ENCODE assay signal across 8 cellular contexts in the genomic region with DNA sequence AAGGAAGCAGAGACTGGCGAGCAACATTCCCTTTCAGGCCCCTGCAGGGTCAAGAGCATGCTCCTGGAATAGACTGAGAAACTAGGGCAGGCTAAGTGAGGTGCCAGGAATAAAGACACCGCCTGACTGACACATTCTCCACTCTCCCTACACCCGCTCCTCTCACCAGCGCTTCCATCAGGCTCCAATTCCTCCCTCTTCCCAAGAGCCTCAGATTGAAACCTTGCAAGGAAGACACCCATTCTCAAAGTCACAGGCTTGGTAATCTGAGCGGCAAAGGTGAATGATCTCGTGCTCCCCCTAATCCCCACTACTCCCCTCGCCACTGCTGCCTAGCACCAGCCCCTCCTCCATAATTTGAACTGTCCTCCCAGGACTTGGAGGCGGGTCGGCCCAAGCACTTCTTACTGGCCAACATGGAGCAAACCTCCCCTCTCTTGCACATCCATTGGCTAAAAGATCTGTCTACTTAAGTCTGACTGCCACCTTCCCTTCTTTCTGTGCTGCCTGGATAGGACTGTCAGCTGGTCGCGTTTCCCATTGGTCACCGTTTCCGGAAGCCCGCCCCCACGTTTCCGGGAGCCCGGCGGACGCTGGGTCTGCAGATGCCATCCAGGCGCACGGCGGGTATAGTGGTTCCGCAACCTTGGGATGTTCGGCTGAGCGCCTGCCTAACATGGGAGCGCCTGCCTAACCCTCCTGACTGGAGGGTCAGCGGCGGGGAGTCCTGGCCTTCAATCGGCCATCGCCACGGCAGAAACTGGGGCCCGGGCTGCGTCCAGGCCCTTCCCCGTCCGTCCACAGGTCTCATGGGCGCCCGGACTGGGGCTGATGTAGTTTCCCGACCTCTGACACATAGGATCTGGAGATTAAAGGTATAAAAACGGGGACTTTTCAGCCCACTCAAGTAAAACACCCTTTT. TPM values are rescaled to one million over a fixed set of nuclear protein-coding genes. Genes with fewer than 3 reads are reported as not detected.
DNase-seq lines count a peak whose midpoint lies in the region; ATAC-seq lines count a peak whose summit lies in the region.

No MANE protein-coding gene starts in this region.

- H3K36me3 Mint-ChIP-seq in activated naive CD4-positive, alpha-beta T cell treated with anti-CD3 and anti-CD28 coated beads, Interleukin-2, amount 50 U/mL, for 72 hours: peaks cover 54 to 60% of the 10 kb centered on the region in 2 donors

- DNase-seq in AG08395 (ENCODE audit: low spot score) (peak; percentile 98), NCI-H510A (lab: John Stamatoyannopoulos, UW) (peak; percentile 93), glomerular endothelial cell (ENCODE audit: extremely low read depth, low read depth, low spot score) (peak; percentile 73), posterior vena cava (ENCODE audit: low spot score) (peak; percentile 91), UCSD-AML1 (lab: John Stamatoyannopoulos, UW; ENCODE audit: unreplicated experiment) (no peak)
- DNase-seq in activated naive CD4-positive, alpha-beta T cell treated with anti-CD3 and anti-CD28 coated beads, Interleukin-2, amount 50 U/mL, for 72 hours (ENCODE audit: low spot score in 2 of 2): peak in 1 of 2 donors; percentile 31

- H3K9me3 Mint-ChIP-seq in activated naive CD4-positive, alpha-beta T cell treated with anti-CD3 and anti-CD28 coated beads, Interleukin-2, amount 50 U/mL, for 72 hours: peaks cover 46 to 50% of the 10 kb centered on the region in 2 donors

- peak overlapping the region in 1 of 2 donors; percentile 55 for H3K27ac Mint-ChIP-seq in activated naive CD4-positive, alpha-beta T cell treated with anti-CD3 and anti-CD28 coated beads, Interleukin-2, amount 50 U/mL, for 72 hours

- ATAC-seq in GM21529 (IDR thresholded peaks at IDR 0.05; ENCODE audit: unreplicated experiment): peak; percentile 61
- ATAC-seq in activated naive CD4-positive, alpha-beta T cell treated with anti-CD3 and anti-CD28 coated beads, Interleukin-2, amount 50 U/mL, for 72 hours: peak; percentile 79 to 81
- no peak for ATAC-seq in GM19452 (IDR thresholded peaks at IDR 0.05; ENCODE audit: unreplicated experiment)

- intact Hi-C loops in posterior vena cava (cut with DNase I): no loop called here

RNA-seq across cellular contexts. Expression of a gene that starts 33.6 kb away (rescaled TPM):
- 10 to 100 TPM in 1 of 2 donors, 1 to 10 TPM in 1; 8.1 to 10.4 TPM for total RNA-seq in activated naive CD4-positive, alpha-beta T cell treated with anti-CD3 and anti-CD28 coated beads, Interleukin-2, amount 50 U/mL, for 72 hours
- total RNA-seq in glomerular endothelial cell (5.2 and 5.3 TPM in 2 replicates), posterior vena cava (10 to 100 TPM in 1 of 2 donors, 1 to 10 TPM in 1; 8.9 to 10.2 TPM)

RNA-seq across cellular contexts. Expression of a gene that starts 41.2 kb away (rescaled TPM):
- 10 to 100 TPM in 1 of 2 donors, 1 to 10 TPM in 1; 4.7 to 11.8 TPM for total RNA-seq in activated naive CD4-positive, alpha-beta T cell treated with anti-CD3 and anti-CD28 coated beads, Interleukin-2, amount 50 U/mL, for 72 hours
- total RNA-seq in glomerular endothelial cell: 6.7 and 9.7 TPM in 2 replicates
- total RNA-seq in posterior vena cava: 10 to 100 TPM; 17.4 to 18.1 TPM
